4 cellular contexts compared by ENCODE assay signal in genomic region chr22:37069719-37070118, GRCh38.
TF ChIP-seq lines count a peak whose summit lies in the region.

No MANE protein-coding gene starts in this region.

TF ChIP-seq in SK-N-SH treated with all-trans-retinoic acid at 6 μM for 48 hours, 23 proteins besides CTCF, POLR2A, EP300 and RAD21 (continues in another document):
- TF ChIP-seq TOX (CRISPR knock-in tag; IDR thresholded peaks at IDR 0.05; ENCODE audit: borderline replicate concordance), result no peak
- TF ChIP-seq ARNTL (CRISPR knock-in tag; IDR thresholded peaks at IDR 0.05; ENCODE audit: borderline replicate concordance, low read depth), result no peak
- no peak for TF ChIP-seq ZNF70 (CRISPR knock-in tag; IDR thresholded peaks at IDR 0.05)
- no peak for TF ChIP-seq GLIS3 (CRISPR knock-in tag; IDR thresholded peaks at IDR 0.05)
- no peak for TF ChIP-seq ZNF8 (CRISPR knock-in tag; IDR thresholded peaks at IDR 0.05)
- TF ChIP-seq CSRNP3 (CRISPR knock-in tag; IDR thresholded peaks at IDR 0.05), result no peak
- TF ChIP-seq TCF4 (CRISPR knock-in tag; IDR thresholded peaks at IDR 0.05; ENCODE audit: borderline replicate concordance), result no peak
- TF ChIP-seq ZNF565 (CRISPR knock-in tag; conservative IDR thresholded peaks at IDR 0.05; ENCODE audit: low read depth), result no peak
- TF ChIP-seq BACH2 (CRISPR knock-in tag; IDR thresholded peaks at IDR 0.05; ENCODE audit: borderline replicate concordance), result no peak
- no peak for TF ChIP-seq ZFP3 (CRISPR knock-in tag; IDR thresholded peaks at IDR 0.05)
- TF ChIP-seq ISL1 (CRISPR knock-in tag; IDR thresholded peaks at IDR 0.05), result no peak
- TF ChIP-seq CSDC2 (CRISPR knock-in tag; IDR thresholded peaks at IDR 0.05), result no peak
- no peak for TF ChIP-seq POU6F1 (CRISPR knock-in tag; IDR thresholded peaks at IDR 0.05; ENCODE audit: borderline replicate concordance, low read depth)
- TF ChIP-seq ZFP30 (CRISPR knock-in tag; IDR thresholded peaks at IDR 0.05), result no peak
- TF ChIP-seq RARB (CRISPR knock-in tag; IDR thresholded peaks at IDR 0.05), result no peak

TF ChIP-seq in SK-N-SH, 30 proteins besides CTCF, POLR2A, EP300 and RAD21 (continues in another document):
- no peak for TF ChIP-seq PBX3 (IDR thresholded peaks at IDR 0.05)
- no peak for TF ChIP-seq MXI1 (IDR thresholded peaks at IDR 0.05; ENCODE audit: low read depth, low read length)
- no peak for TF ChIP-seq RXRA (IDR thresholded peaks at IDR 0.05; ENCODE audit: borderline replicate concordance, low read depth)
- no peak for TF ChIP-seq IRF3 (IDR thresholded peaks at IDR 0.05; ENCODE audit: low read depth, low read length)
- no peak for TF ChIP-seq ZBTB33 (IDR thresholded peaks at IDR 0.05; ENCODE audit: borderline replicate concordance, low read depth)
- TF ChIP-seq JUND (IDR thresholded peaks at IDR 0.05), result no peak
- no peak for TF ChIP-seq RFX5 (IDR thresholded peaks at IDR 0.05; ENCODE audit: low read length)

TF ChIP-seq in GM23338, 12 proteins besides CTCF, POLR2A, EP300 and RAD21 (continues in another document):
- TF ChIP-seq REST (IDR thresholded peaks at IDR 0.05; ENCODE audit: unreplicated experiment) (no peak), EZH2 (IDR thresholded peaks at IDR 0.05; ENCODE audit: low read depth, unreplicated experiment) (no peak), ZNF462 (CRISPR knock-in tag; IDR thresholded peaks at IDR 0.05) (no peak), EZH2phosphoT487 (IDR thresholded peaks at IDR 0.05; ENCODE audit: unreplicated experiment) (no peak), STAT1 (IDR thresholded peaks at IDR 0.05; ENCODE audit: unreplicated experiment) (no peak), ZNF331 (CRISPR knock-in tag; IDR thresholded peaks at IDR 0.05; ENCODE audit: low read depth) (no peak), ZNF114 (CRISPR knock-in tag; IDR thresholded peaks at IDR 0.05) (no peak)

TF ChIP-seq in H1, 55 proteins besides CTCF, POLR2A, EP300 and RAD21:
- TF ChIP-seq HDAC2 (IDR thresholded peaks at IDR 0.05; ENCODE audit: borderline replicate concordance in 1 of 2, low read depth in 2 of 2, low read length in 2 of 2) (no peak), SUZ12 (IDR thresholded peaks at IDR 0.05; ENCODE audit: low read length) (0 out of 2 replicates have a peak, but pooled peaks have one; percentile 6)
